In genomic region chr2:130728549-130729310, GRCh38 we compare ENCODE assay signal across 8 cellular contexts. TPM values are rescaled to one million over a fixed set of nuclear protein-coding genes. Genes with fewer than 3 reads are reported as not detected.
DNase-seq lines count a peak whose midpoint lies in the region; ATAC-seq and TF ChIP-seq lines count a peak whose summit lies in the region.

Gene GPR148 (plus strand): TSS chr2:130729070. CDS start chr2:130729152, 82 bp downstream.

- H3K27ac Mint-ChIP-seq in T-helper 1 cell treated with Interleukin-12 subunit alpha and Interleukin-12 subunit beta and Interleukin-4 antibody, amounts not matched to agents 30 μg/mL and 1 μg/mL, for 36 hours = peak within 1 kb of the TSS; percentile 75
- H3K27ac Mint-ChIP-seq in glutamatergic neuron (ENCODE audit: unreplicated experiment) = peak within 1 kb of the TSS; percentile 89

- H3K9ac ChIP-seq in stomach smooth muscle (ENCODE audit: low read length in 2 of 2) = no peak within 1 kb of the TSS

- no peak for DNase-seq in T-helper 1 cell
- no peak for DNase-seq in RWPE1 (ENCODE audit: low spot score)
- DNase-seq in glutamatergic neuron = no peak
- no peak for DNase-seq in GOT3 (lab: John Stamatoyannopoulos, UW)

- H3K4me1 Mint-ChIP-seq in T-helper 1 cell treated with Interleukin-12 subunit alpha and Interleukin-12 subunit beta and Interleukin-4 antibody, amounts not matched to agents 30 μg/mL and 1 μg/mL, for 36 hours (ENCODE audit: low read depth) = peaks cover 7% of the 10 kb centered on the region
- H3K4me1 Mint-ChIP-seq in glutamatergic neuron (ENCODE audit: low read depth, unreplicated experiment) = peaks cover 2% of the 10 kb centered on the region

- peak within 1 kb of the TSS; percentile 75 for H3K4me3 Mint-ChIP-seq in T-helper 1 cell treated with Interleukin-12 subunit alpha and Interleukin-12 subunit beta and Interleukin-4 antibody, amounts not matched to agents 30 μg/mL and 1 μg/mL, for 36 hours
- H3K4me3 Mint-ChIP-seq in glutamatergic neuron (ENCODE audit: unreplicated experiment) = peak within 1 kb of the TSS; percentile 76

- no peaks in the 10 kb centered on the region for H3K36me3 Mint-ChIP-seq in T-helper 1 cell treated with Interleukin-12 subunit alpha and Interleukin-12 subunit beta and Interleukin-4 antibody, amounts not matched to agents 30 μg/mL and 1 μg/mL, for 36 hours (ENCODE audit: low read depth)
- no peaks in the 10 kb centered on the region for H3K36me3 Mint-ChIP-seq in glutamatergic neuron (ENCODE audit: unreplicated experiment)

- peak within 1 kb of the TSS; percentile 56 for H3K27ac ChIP-seq in RWPE1
- H3K27ac ChIP-seq in stomach smooth muscle (ENCODE audit: low read length) = no peak within 1 kb of the TSS

- peaks cover 0 to 4% of the 10 kb centered on the region in 2 donors for H3K27me3 ChIP-seq in stomach smooth muscle (ENCODE audit: control insufficient read depth in 1 of 2, insufficient read depth in 2 of 2, low read length in 2 of 2)

- H3K27me3 Mint-ChIP-seq in T-helper 1 cell treated with Interleukin-12 subunit alpha and Interleukin-12 subunit beta and Interleukin-4 antibody, amounts not matched to agents 30 μg/mL and 1 μg/mL, for 36 hours (ENCODE audit: low read depth) = peaks cover under 1% of the 10 kb centered on the region
- peaks cover 7% of the 10 kb centered on the region for H3K27me3 Mint-ChIP-seq in glutamatergic neuron (ENCODE audit: unreplicated experiment)

- ATAC-seq in HG02981 (IDR thresholded peaks at IDR 0.05; ENCODE audit: unreplicated experiment) = no peak
- ATAC-seq in HG02840 (IDR thresholded peaks at IDR 0.05; ENCODE audit: low FRiP score, unreplicated experiment) = no peak

- POLR2A ChIA-PET in RWPE1 (lab: Yijun Ruan, JAX; ENCODE audit: low non-redundant PET) = no interaction called here

- no peak for TF ChIP-seq CTCF in RWPE1 (conservative IDR thresholded peaks at IDR 0.05; ENCODE audit: low read depth)
- TF ChIP-seq CTCF in glutamatergic neuron (IDR thresholded peaks at IDR 0.05; ENCODE audit: partially characterized antibody, unreplicated experiment) = no peak

- peak within 1 kb of the TSS; percentile 37 to 80 for H3K4me3 ChIP-seq in stomach smooth muscle (ENCODE audit: low read length in 2 of 2)

- H3K4me1 ChIP-seq in stomach smooth muscle (ENCODE audit: control insufficient read depth, insufficient read depth, low read length) = peaks cover 16% of the 10 kb centered on the region

- no peaks in the 10 kb centered on the region for H3K9me3 ChIP-seq in stomach smooth muscle (ENCODE audit: control insufficient read depth in 2 of 2, low read length in 2 of 2)

- no peaks in the 10 kb centered on the region for H3K9me3 Mint-ChIP-seq in T-helper 1 cell treated with Interleukin-12 subunit alpha and Interleukin-12 subunit beta and Interleukin-4 antibody, amounts not matched to agents 30 μg/mL and 1 μg/mL, for 36 hours
- H3K9me3 Mint-ChIP-seq in glutamatergic neuron (ENCODE audit: unreplicated experiment) = peaks cover 5% of the 10 kb centered on the region

- CTCF ChIA-PET in RWPE1 (lab: Yijun Ruan, JAX) = interaction anchor here (0.7 kb wide), 1 partner anchor 412 kb away, joined by 5 read pairs; no protein-coding TSS in a partner anchor

- no peaks in the 10 kb centered on the region for H3K36me3 ChIP-seq in stomach smooth muscle (ENCODE audit: control insufficient read depth in 2 of 2, insufficient read depth in 2 of 2, low read length in 2 of 2)

RNA-seq across cellular contexts. Expression of gene GPR148, which starts in this region (rescaled TPM):
- total RNA-seq in glutamatergic neuron (ENCODE audit: unreplicated experiment) = not detected
